30 cellular contexts compared by ENCODE assay signal in the genomic region with DNA sequence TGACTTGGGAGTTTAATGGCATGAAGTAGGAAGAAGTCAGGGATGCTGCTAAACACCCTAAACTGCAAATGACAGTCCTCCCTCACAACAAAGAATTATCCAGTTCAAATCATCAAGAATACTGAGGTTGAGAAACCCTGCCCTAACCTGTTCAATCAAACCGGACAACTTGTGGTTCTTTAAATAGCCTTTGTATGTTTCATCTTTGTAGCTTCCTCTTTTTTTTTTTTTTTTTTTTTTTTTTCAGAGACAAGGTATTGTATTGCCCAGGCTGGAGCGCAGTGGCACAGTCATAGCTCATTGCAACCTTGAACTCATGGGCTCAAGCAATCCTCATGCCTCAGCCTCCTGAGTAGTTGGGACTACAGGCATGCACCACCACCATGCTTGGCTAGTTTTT. TPM values are rescaled to one million over a fixed set of nuclear protein-coding genes. Genes with fewer than 3 reads are reported as not detected.
A peak's percentile ranks its signal among the peaks of the same experiment; 100 is the strongest.
DNase-seq lines count a peak whose midpoint lies in the region; ATAC-seq, FAIRE-seq and TF ChIP-seq lines count a peak whose summit lies in the region.
"Had no signal": no experiment of that assay in that cellular context is flagged by ENCODE, and none has a peak within 500 bp of the region (broad histone marks: within the 10 kb centered on the region; RNA-seq: fewer than 3 reads in every experiment).

No MANE protein-coding gene starts in this region.

- H3K36me3 ChIP-seq in OCI-LY7 (ENCODE audit: insufficient read depth, low read length) = no peaks in the 10 kb centered on the region
- H3K36me3 ChIP-seq: thyroid gland had no signal

- H3K4me3 Mint-ChIP-seq in activated CD4-positive, alpha-beta T cell treated with anti-CD3 and anti-CD28 coated beads, Interleukin-2, amount 10 ng/mL, durations not matched to agents 24 days and 14 days = no peak overlapping the region
- H3K4me3 Mint-ChIP-seq: activated CD8-positive, alpha-beta memory T cell treated with anti-CD3 and anti-CD28 coated beads, Interleukin-2, amount 10 ng/mL, durations not matched to agents 7 days and 5 days; activated naive CD4-positive, alpha-beta T cell treated with anti-CD3 and anti-CD28 coated beads, Interleukin-2, amount 50 U/mL, for 24 hours; B cell; dendritic cell treated with granulocyte-macrophage colony-stimulating factor and Interleukin-4, amounts not matched to agents 40 ng/mL and 50 ng/mL, for 4 days; T-cell had no signal

- no peak overlapping the region for H3K4me2 ChIP-seq in OCI-LY7 (ENCODE audit: low read length)
- H3K4me2 ChIP-seq: smooth muscle cell had no signal

- no peaks in the 10 kb centered on the region for H3K27me3 Mint-ChIP-seq in activated CD4-positive, alpha-beta T cell treated with anti-CD3 and anti-CD28 coated beads, Interleukin-2, amount 10 ng/mL, durations not matched to agents 24 days and 14 days
- H3K27me3 Mint-ChIP-seq: dendritic cell treated with granulocyte-macrophage colony-stimulating factor and Interleukin-4, amounts not matched to agents 40 ng/mL and 50 ng/mL, for 4 days had no signal

- no peaks in the 10 kb centered on the region for H3K4me1 Mint-ChIP-seq in activated CD4-positive, alpha-beta T cell treated with anti-CD3 and anti-CD28 coated beads, Interleukin-2, amount 10 ng/mL, durations not matched to agents 24 days and 14 days
- H3K4me1 Mint-ChIP-seq: activated CD8-positive, alpha-beta memory T cell treated with anti-CD3 and anti-CD28 coated beads, Interleukin-2, amount 10 ng/mL, durations not matched to agents 7 days and 5 days; activated naive CD4-positive, alpha-beta T cell treated with anti-CD3 and anti-CD28 coated beads, Interleukin-2, amount 50 U/mL, for 24 hours; T-cell had no signal

- TF ChIP-seq CTCF in GM12865 (IDR thresholded peaks at IDR 0.05; ENCODE audit: insufficient read depth, low read depth, low read length, missing control alignments) (no peak), OCI-LY7 (conservative IDR thresholded peaks at IDR 0.05; ENCODE audit: low read length) (no peak)

- FAIRE-seq in RCC 7860 (lab: Jason Lieb, UNC) = no peak
- FAIRE-seq: A204.1, endothelial cell of umbilical vein, GM12891 had no signal

- H3K27ac ChIP-seq in OCI-LY7 (ENCODE audit: low read depth, low read length, poor library complexity, severe bottlenecking) = no peak overlapping the region
- H3K27ac ChIP-seq: thyroid gland had no signal

- ATAC-seq in GM19324 (IDR thresholded peaks at IDR 0.05; ENCODE audit: low FRiP score, unreplicated experiment) (peak; percentile 71), HG03469 (IDR thresholded peaks at IDR 0.05; ENCODE audit: unreplicated experiment) (peak; percentile 74), HG02884 (IDR thresholded peaks at IDR 0.05; ENCODE audit: unreplicated experiment) (no peak)
- ATAC-seq: activated CD8-positive, alpha-beta memory T cell treated with anti-CD3 and anti-CD28 coated beads, Interleukin-2, amount 10 ng/mL, durations not matched to agents 7 days and 5 days; HCT116; stimulated activated naive CD8-positive, alpha-beta T cell treated with anti-CD3 and anti-CD28 coated beads, Interleukin-15, Interleukin-2, amounts not matched to agents 100 U/mL and 50 U/mL, for 24 hours; T-cell had no signal

- H3K27ac Mint-ChIP-seq in activated CD4-positive, alpha-beta T cell treated with anti-CD3 and anti-CD28 coated beads, Interleukin-2, amount 10 ng/mL, durations not matched to agents 24 days and 14 days = no peak overlapping the region
- H3K27ac Mint-ChIP-seq: activated CD8-positive, alpha-beta memory T cell treated with anti-CD3 and anti-CD28 coated beads, Interleukin-2, amount 10 ng/mL, durations not matched to agents 7 days and 5 days; activated naive CD4-positive, alpha-beta T cell treated with anti-CD3 and anti-CD28 coated beads, Interleukin-2, amount 50 U/mL, for 24 hours; B cell; dendritic cell treated with granulocyte-macrophage colony-stimulating factor and Interleukin-4, amounts not matched to agents 40 ng/mL and 50 ng/mL, for 4 days; T-cell had no signal

- CTCF ChIA-PET in OCI-LY7 (lab: Charles Lee; ENCODE audit: unreplicated experiment) = no interaction called here

- H4K20me1 ChIP-seq in OCI-LY7 (ENCODE audit: insufficient read depth, low read length) = no peaks in the 10 kb centered on the region

- H3K9me3 ChIP-seq in OCI-LY7 (ENCODE audit: low read length) = no peaks in the 10 kb centered on the region
- H3K9me3 ChIP-seq: thyroid gland had no signal

- peaks cover 4% of the 10 kb centered on the region for H3K4me1 ChIP-seq in OCI-LY7 (ENCODE audit: insufficient read depth, low read length, poor library complexity, severe bottlenecking)
- H3K4me1 ChIP-seq: thyroid gland had no signal

- no peaks in the 10 kb centered on the region for H3K9me2 ChIP-seq in OCI-LY7 (ENCODE audit: insufficient read depth, low read length)

- no TSS peak for BruUV-seq in OCI-LY7 (replicated peaks; lab: Mats Ljungman, UMichigan)

- POLR2A ChIA-PET in OCI-LY7 (lab: Charles Lee) = interaction anchor here (0.6 to 1.2 kb wide), 3 partner anchors 43 to 852 kb away, joined by 3 to 5 read pairs (median 3); no protein-coding TSS in a partner anchor

- H2AFZ ChIP-seq in OCI-LY7 (ENCODE audit: low read length) = no peak overlapping the region

- no peaks in the 10 kb centered on the region for H3K79me2 ChIP-seq in OCI-LY7 (ENCODE audit: insufficient read depth, low read depth, low read length)

- peak; percentile 38 for DNase-seq in GM12865 (ENCODE audit: low read depth)
- peak; percentile 26 for DNase-seq in OCI-LY7 (ENCODE audit: low spot score)
- DNase-seq in GF-D8 (lab: John Stamatoyannopoulos, UW) = no peak
- no peak for DNase-seq in RCC 7860 (ENCODE audit: low spot score)
- DNase-seq in activated CD4-positive, alpha-beta T cell treated with anti-CD3 and anti-CD28 coated beads, Interleukin-2, amount 10 ng/mL, durations not matched to agents 24 days and 14 days = no peak
- DNase-seq: activated CD4-positive, alpha-beta T cell treated with anti-CD3 and anti-CD28 coated beads for 48 hours; activated CD8-positive, alpha-beta memory T cell treated with anti-CD3 and anti-CD28 coated beads, Interleukin-2, amount 10 ng/mL, durations not matched to agents 7 days and 5 days; anterior cingulate cortex; caudate nucleus; DMS79; head of caudate nucleus; mesenchymal stem cell; naive B cell; NCI-H526 treated with DMSO at 0.1 percent for 48 hours; Right ventricle myocardium superior; stimulated activated naive CD8-positive, alpha-beta T cell treated with anti-CD3 and anti-CD28 coated beads, Interleukin-15, Interleukin-2, amounts not matched to agents 100 U/mL and 50 U/mL, for 24 hours; T-cell; thyroid gland had no signal

- H3K9me3 Mint-ChIP-seq in activated CD4-positive, alpha-beta T cell treated with anti-CD3 and anti-CD28 coated beads, Interleukin-2, amount 10 ng/mL, durations not matched to agents 24 days and 14 days = peaks cover 5% of the 10 kb centered on the region
- H3K9me3 Mint-ChIP-seq: dendritic cell treated with granulocyte-macrophage colony-stimulating factor and Interleukin-4, amounts not matched to agents 40 ng/mL and 50 ng/mL, for 4 days had no signal

- H3K36me3 Mint-ChIP-seq in activated CD4-positive, alpha-beta T cell treated with anti-CD3 and anti-CD28 coated beads, Interleukin-2, amount 10 ng/mL, durations not matched to agents 24 days and 14 days (ENCODE audit: low read depth) = no peaks in the 10 kb centered on the region
- H3K36me3 Mint-ChIP-seq: activated CD8-positive, alpha-beta memory T cell treated with anti-CD3 and anti-CD28 coated beads, Interleukin-2, amount 10 ng/mL, durations not matched to agents 7 days and 5 days; activated naive CD4-positive, alpha-beta T cell treated with anti-CD3 and anti-CD28 coated beads, Interleukin-2, amount 50 U/mL, for 24 hours; naive B cell; T-cell had no signal

- intact Hi-C loops in OCI-LY7 (cut with micrococcal nuclease; ENCODE audit: unreplicated experiment) = no loop called here
- intact Hi-C loops in activated CD4-positive, alpha-beta T cell treated with anti-CD3 and anti-CD28 coated beads, Interleukin-2, amount 10 ng/mL, durations not matched to agents 24 days and 14 days (cut with micrococcal nuclease) = no loop called here

- H3K4me3 ChIP-seq in GM12865 (ENCODE audit: low read depth, low read length) = no peak overlapping the region
- H3K4me3 ChIP-seq in OCI-LY7 (ENCODE audit: low read depth, low read length, poor library complexity, severe bottlenecking) = no peak overlapping the region
- H3K4me3 ChIP-seq: smooth muscle cell, thyroid gland had no signal

RNA-seq across cellular contexts. Expression of a gene that starts 52.5 kb away (rescaled TPM):
- not detected in 2 replicates for total RNA-seq in OCI-LY7 (2014; rRNA removed; shearing (Covaris generic))
- total RNA-seq in OCI-LY7 (2022) = not detected in 2 replicates
- not detected in 2 replicates for total RNA-seq in activated CD4-positive, alpha-beta T cell treated with anti-CD3 and anti-CD28 coated beads, Interleukin-2, amount 10 ng/mL, durations not matched to agents 24 days and 14 days
- total RNA-seq: activated CD8-positive, alpha-beta memory T cell treated with anti-CD3 and anti-CD28 coated beads, Interleukin-2, amount 10 ng/mL, durations not matched to agents 7 days and 5 days; B cell; endothelial cell of umbilical vein; omental fat pad; Right ventricle myocardium superior; T-cell had no signal

Comparison
In these comparisons a context has a peak if more than half of its experiments do, and no peak if none do; other contexts are left out.
1. DNase-seq: peak in GM12865 (single experiment) and OCI-LY7 (single experiment); none in GF-D8 (single experiment), RCC 7860 (single experiment) and activated CD4-positive, alpha-beta T cell treated with anti-CD3 and anti-CD28 coated beads, Interleukin-2, amount 10 ng/mL, durations not matched to agents 24 days and 14 days (single experiment).